24 cellular contexts compared by ENCODE assay signal in the genomic region with DNA sequence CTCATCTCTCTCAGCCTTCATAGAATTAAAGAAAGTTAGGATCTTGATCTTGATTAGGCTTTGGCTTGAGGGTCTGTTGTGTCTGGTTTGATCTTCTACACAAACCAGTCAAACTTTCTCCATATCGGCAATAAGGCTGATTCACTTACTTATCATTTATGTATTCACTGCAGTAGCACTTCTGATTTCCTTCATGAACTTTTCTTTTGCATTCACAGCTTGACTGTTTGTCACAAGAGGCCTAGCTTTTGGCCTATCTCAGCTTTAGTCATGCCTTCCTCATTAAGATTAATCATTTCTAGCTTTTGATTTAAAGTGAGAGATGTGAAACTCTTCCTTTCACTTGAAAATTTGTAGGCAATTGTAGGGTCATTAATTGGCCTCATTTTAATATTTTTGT.
"Had no signal": no experiment of that assay in that cellular context is flagged by ENCODE, and none has a peak within 500 bp of the region (broad histone marks: within the 10 kb centered on the region; RNA-seq: fewer than 3 reads in every experiment).

No MANE protein-coding gene starts in this region.

- H2AFZ ChIP-seq: neural progenitor cell had no signal

- H3K4me1 ChIP-seq: left ventricle myocardium inferior, lower lobe of right lung, neural progenitor cell, prostate gland, tibial artery, upper lobe of left lung, uterus had no signal

- H3K4me3 Mint-ChIP-seq: endodermal cell; immature natural killer cell; memory B cell; mesothelial cell of epicardium; natural killer cell; neural progenitor cell; stimulated activated memory B cell treated with anti-CD40 and anti-IgM and Interleukin-4, amounts not matched to agents 10 μg/mL and 1 μg/mL and 100 μg/mL, for 72 hours; stimulated activated naive CD8-positive, alpha-beta T cell treated with anti-CD3 and anti-CD28 coated beads, Interleukin-15, Interleukin-2, amounts not matched to agents 100 ng/mL and 50 ng/mL, for 24 hours had no signal

- H3K9ac ChIP-seq: neural progenitor cell had no signal

- H3K4me1 Mint-ChIP-seq: immature natural killer cell; memory B cell; natural killer cell; neural progenitor cell; stimulated activated memory B cell treated with anti-CD40 and anti-IgM and Interleukin-4, amounts not matched to agents 10 μg/mL and 1 μg/mL and 100 μg/mL, for 72 hours had no signal

- DNase-seq: effector CD4-positive, alpha-beta T cell; endodermal cell; erythroblast; foreskin keratinocyte; immature natural killer cell; left cardiac atrium; left ventricle myocardium inferior; lower lobe of right lung; natural killer cell; nucleus accumbens; ovary; retina; right lobe of liver; stimulated activated CD4-positive, alpha-beta T cell treated with anti-CD3 and anti-CD28 coated beads, Interleukin-4, amount 100 ng/mL, for 1 hour; stimulated activated CD8-positive, alpha-beta memory T cell treated with anti-CD3 and anti-CD28 coated beads, Interleukin-4, amount 100 ng/mL, for 48 hours; tibial artery; upper lobe of left lung; uterus had no signal

- H3K4me2 ChIP-seq: neural progenitor cell had no signal

- H3K27me3 ChIP-seq: foreskin keratinocyte, neural progenitor cell, ovary, right lobe of liver, tibial artery, upper lobe of left lung, uterus had no signal

- H3K36me3 Mint-ChIP-seq: memory B cell; natural killer cell; neural progenitor cell; stimulated activated memory B cell treated with anti-CD40 and anti-IgM and Interleukin-4, amounts not matched to agents 10 μg/mL and 1 μg/mL and 100 μg/mL, for 72 hours had no signal

- H3K9me3 ChIP-seq: left ventricle myocardium inferior, lower lobe of right lung, ovary, prostate gland, right lobe of liver, tibial artery, upper lobe of left lung, uterus had no signal

- H3K4me3 ChIP-seq: left ventricle myocardium inferior, lower lobe of right lung, neural progenitor cell, ovary, prostate gland, right lobe of liver, tibial artery, upper lobe of left lung, uterus had no signal

- ATAC-seq: foreskin keratinocyte; left cardiac atrium; lower lobe of right lung; natural killer cell; right lobe of liver; stimulated activated memory B cell treated with anti-CD40 and anti-IgM and Interleukin-4, amounts not matched to agents 10 μg/mL and 1 μg/mL and 100 μg/mL, for 72 hours had no signal

- H3K27ac ChIP-seq: foreskin keratinocyte, left ventricle myocardium inferior, lower lobe of right lung, neural progenitor cell, ovary, prostate gland, right lobe of liver, tibial artery, upper lobe of left lung, uterus had no signal

- H3K36me3 ChIP-seq: left ventricle myocardium inferior, lower lobe of right lung, neural progenitor cell, ovary, prostate gland, right lobe of liver, tibial artery, upper lobe of left lung, uterus had no signal

- H3K27ac Mint-ChIP-seq: endodermal cell; immature natural killer cell; memory B cell; mesothelial cell of epicardium; natural killer cell; neural progenitor cell; stimulated activated memory B cell treated with anti-CD40 and anti-IgM and Interleukin-4, amounts not matched to agents 10 μg/mL and 1 μg/mL and 100 μg/mL, for 72 hours; stimulated activated naive CD8-positive, alpha-beta T cell treated with anti-CD3 and anti-CD28 coated beads, Interleukin-15, Interleukin-2, amounts not matched to agents 100 ng/mL and 50 ng/mL, for 24 hours had no signal
